Comparison of ENCODE assay signal across 1 cellular context in genomic region chr22:37681001-37681424, GRCh38.
TF ChIP-seq lines count a peak whose summit lies in the region.

No MANE protein-coding gene starts in this region.

TF ChIP-seq in K562, 482 proteins besides CTCF, POLR2A, EP300 and RAD21:
- TF ChIP-seq CREB5 (CRISPR knock-in tag; IDR thresholded peaks at IDR 0.05) (no peak), POLR2G (IDR thresholded peaks at IDR 0.05; ENCODE audit: low read depth, low read length) (no peak; the same call in 1 of the 2 replicates), MTA1 (IDR thresholded peaks at IDR 0.05; ENCODE audit: borderline replicate concordance) (no peak), MAZ (CRISPR knock-in tag; conservative IDR thresholded peaks at IDR 0.05 in 1 of 2, IDR thresholded peaks at IDR 0.05 in 1 of 2) (no peak), CEBPZ (IDR thresholded peaks at IDR 0.05; ENCODE audit: borderline replicate concordance, low read depth, low read length) (no peak), EGR1 (conservative IDR thresholded peaks at IDR 0.05) (no peak), ZNF274 (IDR thresholded peaks at IDR 0.05; ENCODE audit: borderline replicate concordance, low read depth, low read length) (no peak), MITF (IDR thresholded peaks at IDR 0.05) (no peak), E2F8 (IDR thresholded peaks at IDR 0.05; ENCODE audit: low read depth, partially characterized antibody) (no peak)
- TF ChIP-seq, protein P1, sequence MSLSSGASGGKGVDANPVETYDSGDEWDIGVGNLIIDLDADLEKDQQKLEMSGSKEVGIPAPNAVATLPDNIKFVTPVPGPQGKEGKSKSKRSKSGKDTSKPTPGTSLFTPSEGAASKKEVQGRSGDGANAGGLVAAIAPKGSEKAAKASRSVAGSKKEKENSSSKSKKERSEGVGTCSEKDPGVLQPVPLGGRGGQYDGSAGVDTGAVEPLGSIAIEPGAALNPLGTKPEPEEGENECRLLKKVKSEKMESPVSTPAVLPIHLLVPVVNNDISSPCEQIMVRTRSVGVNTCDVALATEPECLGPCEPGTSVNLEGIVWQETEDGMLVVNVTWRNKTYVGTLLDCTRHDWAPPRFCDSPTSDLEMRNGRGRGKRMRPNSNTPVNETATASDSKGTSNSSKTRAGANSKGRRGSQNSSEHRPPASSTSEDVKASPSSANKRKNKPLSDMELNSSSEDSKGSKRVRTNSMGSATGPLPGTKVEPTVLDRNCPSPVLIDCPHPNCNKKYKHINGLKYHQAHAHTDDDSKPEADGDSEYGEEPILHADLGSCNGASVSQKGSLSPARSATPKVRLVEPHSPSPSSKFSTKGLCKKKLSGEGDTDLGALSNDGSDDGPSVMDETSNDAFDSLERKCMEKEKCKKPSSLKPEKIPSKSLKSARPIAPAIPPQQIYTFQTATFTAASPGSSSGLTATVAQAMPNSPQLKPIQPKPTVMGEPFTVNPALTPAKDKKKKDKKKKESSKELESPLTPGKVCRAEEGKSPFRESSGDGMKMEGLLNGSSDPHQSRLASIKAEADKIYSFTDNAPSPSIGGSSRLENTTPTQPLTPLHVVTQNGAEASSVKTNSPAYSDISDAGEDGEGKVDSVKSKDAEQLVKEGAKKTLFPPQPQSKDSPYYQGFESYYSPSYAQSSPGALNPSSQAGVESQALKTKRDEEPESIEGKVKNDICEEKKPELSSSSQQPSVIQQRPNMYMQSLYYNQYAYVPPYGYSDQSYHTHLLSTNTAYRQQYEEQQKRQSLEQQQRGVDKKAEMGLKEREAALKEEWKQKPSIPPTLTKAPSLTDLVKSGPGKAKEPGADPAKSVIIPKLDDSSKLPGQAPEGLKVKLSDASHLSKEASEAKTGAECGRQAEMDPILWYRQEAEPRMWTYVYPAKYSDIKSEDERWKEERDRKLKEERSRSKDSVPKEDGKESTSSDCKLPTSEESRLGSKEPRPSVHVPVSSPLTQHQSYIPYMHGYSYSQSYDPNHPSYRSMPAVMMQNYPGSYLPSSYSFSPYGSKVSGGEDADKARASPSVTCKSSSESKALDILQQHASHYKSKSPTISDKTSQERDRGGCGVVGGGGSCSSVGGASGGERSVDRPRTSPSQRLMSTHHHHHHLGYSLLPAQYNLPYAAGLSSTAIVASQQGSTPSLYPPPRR (CRISPR knock-in tag; IDR thresholded peaks at IDR 0.05; ENCODE audit: borderline replicate concordance) = no peak
- TF ChIP-seq, protein P2, sequence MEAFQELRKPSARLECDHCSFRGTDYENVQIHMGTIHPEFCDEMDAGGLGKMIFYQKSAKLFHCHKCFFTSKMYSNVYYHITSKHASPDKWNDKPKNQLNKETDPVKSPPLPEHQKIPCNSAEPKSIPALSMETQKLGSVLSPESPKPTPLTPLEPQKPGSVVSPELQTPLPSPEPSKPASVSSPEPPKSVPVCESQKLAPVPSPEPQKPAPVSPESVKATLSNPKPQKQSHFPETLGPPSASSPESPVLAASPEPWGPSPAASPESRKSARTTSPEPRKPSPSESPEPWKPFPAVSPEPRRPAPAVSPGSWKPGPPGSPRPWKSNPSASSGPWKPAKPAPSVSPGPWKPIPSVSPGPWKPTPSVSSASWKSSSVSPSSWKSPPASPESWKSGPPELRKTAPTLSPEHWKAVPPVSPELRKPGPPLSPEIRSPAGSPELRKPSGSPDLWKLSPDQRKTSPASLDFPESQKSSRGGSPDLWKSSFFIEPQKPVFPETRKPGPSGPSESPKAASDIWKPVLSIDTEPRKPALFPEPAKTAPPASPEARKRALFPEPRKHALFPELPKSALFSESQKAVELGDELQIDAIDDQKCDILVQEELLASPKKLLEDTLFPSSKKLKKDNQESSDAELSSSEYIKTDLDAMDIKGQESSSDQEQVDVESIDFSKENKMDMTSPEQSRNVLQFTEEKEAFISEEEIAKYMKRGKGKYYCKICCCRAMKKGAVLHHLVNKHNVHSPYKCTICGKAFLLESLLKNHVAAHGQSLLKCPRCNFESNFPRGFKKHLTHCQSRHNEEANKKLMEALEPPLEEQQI (IDR thresholded peaks at IDR 0.05) = no peak
- TF ChIP-seq, protein P3, sequence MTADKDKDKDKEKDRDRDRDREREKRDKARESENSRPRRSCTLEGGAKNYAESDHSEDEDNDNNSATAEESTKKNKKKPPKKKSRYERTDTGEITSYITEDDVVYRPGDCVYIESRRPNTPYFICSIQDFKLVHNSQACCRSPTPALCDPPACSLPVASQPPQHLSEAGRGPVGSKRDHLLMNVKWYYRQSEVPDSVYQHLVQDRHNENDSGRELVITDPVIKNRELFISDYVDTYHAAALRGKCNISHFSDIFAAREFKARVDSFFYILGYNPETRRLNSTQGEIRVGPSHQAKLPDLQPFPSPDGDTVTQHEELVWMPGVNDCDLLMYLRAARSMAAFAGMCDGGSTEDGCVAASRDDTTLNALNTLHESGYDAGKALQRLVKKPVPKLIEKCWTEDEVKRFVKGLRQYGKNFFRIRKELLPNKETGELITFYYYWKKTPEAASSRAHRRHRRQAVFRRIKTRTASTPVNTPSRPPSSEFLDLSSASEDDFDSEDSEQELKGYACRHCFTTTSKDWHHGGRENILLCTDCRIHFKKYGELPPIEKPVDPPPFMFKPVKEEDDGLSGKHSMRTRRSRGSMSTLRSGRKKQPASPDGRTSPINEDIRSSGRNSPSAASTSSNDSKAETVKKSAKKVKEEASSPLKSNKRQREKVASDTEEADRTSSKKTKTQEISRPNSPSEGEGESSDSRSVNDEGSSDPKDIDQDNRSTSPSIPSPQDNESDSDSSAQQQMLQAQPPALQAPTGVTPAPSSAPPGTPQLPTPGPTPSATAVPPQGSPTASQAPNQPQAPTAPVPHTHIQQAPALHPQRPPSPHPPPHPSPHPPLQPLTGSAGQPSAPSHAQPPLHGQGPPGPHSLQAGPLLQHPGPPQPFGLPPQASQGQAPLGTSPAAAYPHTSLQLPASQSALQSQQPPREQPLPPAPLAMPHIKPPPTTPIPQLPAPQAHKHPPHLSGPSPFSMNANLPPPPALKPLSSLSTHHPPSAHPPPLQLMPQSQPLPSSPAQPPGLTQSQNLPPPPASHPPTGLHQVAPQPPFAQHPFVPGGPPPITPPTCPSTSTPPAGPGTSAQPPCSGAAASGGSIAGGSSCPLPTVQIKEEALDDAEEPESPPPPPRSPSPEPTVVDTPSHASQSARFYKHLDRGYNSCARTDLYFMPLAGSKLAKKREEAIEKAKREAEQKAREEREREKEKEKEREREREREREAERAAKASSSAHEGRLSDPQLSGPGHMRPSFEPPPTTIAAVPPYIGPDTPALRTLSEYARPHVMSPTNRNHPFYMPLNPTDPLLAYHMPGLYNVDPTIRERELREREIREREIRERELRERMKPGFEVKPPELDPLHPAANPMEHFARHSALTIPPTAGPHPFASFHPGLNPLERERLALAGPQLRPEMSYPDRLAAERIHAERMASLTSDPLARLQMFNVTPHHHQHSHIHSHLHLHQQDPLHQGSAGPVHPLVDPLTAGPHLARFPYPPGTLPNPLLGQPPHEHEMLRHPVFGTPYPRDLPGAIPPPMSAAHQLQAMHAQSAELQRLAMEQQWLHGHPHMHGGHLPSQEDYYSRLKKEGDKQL (CRISPR knock-in tag; IDR thresholded peaks at IDR 0.05; ENCODE audit: borderline replicate concordance) = no peak
